Comparison of ENCODE assay signal across 1 cellular context in the genomic region with DNA sequence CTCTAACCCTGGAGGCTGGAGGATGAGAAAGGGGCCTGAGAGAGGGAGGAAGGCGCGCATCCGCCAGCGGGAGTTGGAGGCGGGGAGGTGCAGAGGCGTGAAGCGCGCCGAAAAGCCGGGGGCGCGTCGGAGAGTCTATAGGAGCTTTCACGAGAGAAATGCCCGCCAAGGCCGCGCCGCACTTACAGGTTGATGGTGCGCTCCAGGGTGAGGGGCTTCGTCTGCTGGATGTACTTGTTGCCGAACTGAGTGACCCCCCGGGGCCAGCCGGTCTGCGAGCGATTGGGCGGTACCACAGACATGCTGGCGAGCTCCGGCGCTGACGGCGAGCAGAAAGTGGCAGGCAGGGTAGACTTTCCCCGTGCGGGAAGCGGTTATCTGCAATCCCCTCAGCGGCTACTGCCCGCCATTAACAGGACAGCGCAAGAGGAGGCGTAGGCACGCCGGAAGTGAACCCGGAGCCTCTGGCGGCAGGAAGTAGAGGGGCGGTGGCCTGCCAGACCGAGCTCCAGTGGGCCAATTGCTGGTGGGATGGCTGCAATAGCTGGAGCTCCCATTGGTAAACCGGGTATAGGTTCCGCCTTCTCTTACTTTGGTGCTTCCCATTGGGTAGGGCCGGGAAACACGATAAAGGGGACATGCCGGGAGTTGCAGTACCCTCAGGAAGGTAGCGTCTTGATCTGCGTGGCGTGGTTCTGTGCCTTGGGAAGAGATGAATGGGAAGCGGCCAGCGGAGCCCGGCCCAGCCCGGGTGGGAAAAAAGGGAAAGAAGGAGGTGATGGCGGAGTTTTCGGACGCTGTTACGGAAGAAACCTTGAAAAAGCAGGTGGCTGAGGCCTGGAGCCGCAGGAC.
TF ChIP-seq lines count a peak whose summit lies in the region.

A gene (minus strand): TSS at position 432 of the 852 bp plus-strand sequence. CDS start 130 bp downstream, at position 302.
A gene (plus strand): TSS at position 654 of the 852 bp plus-strand sequence. CDS start 59 bp downstream, at position 713.

TF ChIP-seq in HepG2, 621 proteins besides CTCF, POLR2A, EP300 and RAD21 (continued from another document and continues in another):
- TF ChIP-seq, protein P1, sequence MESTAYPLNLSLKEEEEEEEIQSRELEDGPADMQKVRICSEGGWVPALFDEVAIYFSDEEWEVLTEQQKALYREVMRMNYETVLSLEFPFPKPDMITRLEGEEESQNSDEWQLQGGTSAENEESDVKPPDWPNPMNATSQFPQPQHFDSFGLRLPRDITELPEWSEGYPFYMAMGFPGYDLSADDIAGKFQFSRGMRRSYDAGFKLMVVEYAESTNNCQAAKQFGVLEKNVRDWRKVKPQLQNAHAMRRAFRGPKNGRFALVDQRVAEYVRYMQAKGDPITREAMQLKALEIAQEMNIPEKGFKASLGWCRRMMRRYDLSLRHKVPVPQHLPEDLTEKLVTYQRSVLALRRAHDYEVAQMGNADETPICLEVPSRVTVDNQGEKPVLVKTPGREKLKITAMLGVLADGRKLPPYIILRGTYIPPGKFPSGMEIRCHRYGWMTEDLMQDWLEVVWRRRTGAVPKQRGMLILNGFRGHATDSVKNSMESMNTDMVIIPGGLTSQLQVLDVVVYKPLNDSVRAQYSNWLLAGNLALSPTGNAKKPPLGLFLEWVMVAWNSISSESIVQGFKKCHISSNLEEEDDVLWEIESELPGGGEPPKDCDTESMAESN (CRISPR knock-in tag; conservative IDR thresholded peaks at IDR 0.05): no peak; the same call in 1 of the 2 replicates
- TF ChIP-seq KLF9 (CRISPR knock-in tag; IDR thresholded peaks at IDR 0.05; ENCODE audit: low read depth): no peak
- TF ChIP-seq KMT2A (CRISPR knock-in tag; IDR thresholded peaks at IDR 0.05): peak; percentile 98
- TF ChIP-seq, protein P2, sequence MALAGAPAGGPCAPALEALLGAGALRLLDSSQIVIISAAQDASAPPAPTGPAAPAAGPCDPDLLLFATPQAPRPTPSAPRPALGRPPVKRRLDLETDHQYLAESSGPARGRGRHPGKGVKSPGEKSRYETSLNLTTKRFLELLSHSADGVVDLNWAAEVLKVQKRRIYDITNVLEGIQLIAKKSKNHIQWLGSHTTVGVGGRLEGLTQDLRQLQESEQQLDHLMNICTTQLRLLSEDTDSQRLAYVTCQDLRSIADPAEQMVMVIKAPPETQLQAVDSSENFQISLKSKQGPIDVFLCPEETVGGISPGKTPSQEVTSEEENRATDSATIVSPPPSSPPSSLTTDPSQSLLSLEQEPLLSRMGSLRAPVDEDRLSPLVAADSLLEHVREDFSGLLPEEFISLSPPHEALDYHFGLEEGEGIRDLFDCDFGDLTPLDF (CRISPR knock-in tag; IDR thresholded peaks at IDR 0.05): peak; percentile 97
- TF ChIP-seq, protein P3, sequence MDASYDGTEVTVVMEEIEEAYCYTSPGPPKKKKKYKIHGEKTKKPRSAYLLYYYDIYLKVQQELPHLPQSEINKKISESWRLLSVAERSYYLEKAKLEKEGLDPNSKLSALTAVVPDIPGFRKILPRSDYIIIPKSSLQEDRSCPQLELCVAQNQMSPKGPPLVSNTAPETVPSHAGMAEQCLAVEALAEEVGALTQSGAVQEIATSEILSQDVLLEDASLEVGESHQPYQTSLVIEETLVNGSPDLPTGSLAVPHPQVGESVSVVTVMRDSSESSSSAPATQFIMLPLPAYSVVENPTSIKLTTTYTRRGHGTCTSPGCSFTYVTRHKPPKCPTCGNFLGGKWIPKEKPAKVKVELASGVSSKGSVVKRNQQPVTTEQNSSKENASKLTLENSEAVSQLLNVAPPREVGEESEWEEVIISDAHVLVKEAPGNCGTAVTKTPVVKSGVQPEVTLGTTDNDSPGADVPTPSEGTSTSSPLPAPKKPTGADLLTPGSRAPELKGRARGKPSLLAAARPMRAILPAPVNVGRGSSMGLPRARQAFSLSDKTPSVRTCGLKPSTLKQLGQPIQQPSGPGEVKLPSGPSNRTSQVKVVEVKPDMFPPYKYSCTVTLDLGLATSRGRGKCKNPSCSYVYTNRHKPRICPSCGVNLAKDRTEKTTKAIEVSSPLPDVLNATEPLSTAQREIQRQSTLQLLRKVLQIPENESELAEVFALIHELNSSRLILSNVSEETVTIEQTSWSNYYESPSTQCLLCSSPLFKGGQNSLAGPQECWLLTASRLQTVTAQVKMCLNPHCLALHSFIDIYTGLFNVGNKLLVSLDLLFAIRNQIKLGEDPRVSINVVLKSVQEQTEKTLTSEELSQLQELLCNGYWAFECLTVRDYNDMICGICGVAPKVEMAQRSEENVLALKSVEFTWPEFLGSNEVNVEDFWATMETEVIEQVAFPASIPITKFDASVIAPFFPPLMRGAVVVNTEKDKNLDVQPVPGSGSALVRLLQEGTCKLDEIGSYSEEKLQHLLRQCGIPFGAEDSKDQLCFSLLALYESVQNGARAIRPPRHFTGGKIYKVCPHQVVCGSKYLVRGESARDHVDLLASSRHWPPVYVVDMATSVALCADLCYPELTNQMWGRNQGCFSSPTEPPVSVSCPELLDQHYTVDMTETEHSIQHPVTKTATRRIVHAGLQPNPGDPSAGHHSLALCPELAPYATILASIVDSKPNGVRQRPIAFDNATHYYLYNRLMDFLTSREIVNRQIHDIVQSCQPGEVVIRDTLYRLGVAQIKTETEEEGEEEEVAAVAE (CRISPR knock-in tag; IDR thresholded peaks at IDR 0.05; ENCODE audit: borderline replicate concordance): peak; percentile 96
- peak; percentile 19 for TF ChIP-seq SRSF1 (optimal IDR thresholded peaks at IDR 0.05; ENCODE audit: low read depth, low read length)
- TF ChIP-seq ZNF224 (CRISPR knock-in tag; IDR thresholded peaks at IDR 0.05): peak; percentile 66; the same call in 1 of the 2 replicates
- TF ChIP-seq, protein P4, sequence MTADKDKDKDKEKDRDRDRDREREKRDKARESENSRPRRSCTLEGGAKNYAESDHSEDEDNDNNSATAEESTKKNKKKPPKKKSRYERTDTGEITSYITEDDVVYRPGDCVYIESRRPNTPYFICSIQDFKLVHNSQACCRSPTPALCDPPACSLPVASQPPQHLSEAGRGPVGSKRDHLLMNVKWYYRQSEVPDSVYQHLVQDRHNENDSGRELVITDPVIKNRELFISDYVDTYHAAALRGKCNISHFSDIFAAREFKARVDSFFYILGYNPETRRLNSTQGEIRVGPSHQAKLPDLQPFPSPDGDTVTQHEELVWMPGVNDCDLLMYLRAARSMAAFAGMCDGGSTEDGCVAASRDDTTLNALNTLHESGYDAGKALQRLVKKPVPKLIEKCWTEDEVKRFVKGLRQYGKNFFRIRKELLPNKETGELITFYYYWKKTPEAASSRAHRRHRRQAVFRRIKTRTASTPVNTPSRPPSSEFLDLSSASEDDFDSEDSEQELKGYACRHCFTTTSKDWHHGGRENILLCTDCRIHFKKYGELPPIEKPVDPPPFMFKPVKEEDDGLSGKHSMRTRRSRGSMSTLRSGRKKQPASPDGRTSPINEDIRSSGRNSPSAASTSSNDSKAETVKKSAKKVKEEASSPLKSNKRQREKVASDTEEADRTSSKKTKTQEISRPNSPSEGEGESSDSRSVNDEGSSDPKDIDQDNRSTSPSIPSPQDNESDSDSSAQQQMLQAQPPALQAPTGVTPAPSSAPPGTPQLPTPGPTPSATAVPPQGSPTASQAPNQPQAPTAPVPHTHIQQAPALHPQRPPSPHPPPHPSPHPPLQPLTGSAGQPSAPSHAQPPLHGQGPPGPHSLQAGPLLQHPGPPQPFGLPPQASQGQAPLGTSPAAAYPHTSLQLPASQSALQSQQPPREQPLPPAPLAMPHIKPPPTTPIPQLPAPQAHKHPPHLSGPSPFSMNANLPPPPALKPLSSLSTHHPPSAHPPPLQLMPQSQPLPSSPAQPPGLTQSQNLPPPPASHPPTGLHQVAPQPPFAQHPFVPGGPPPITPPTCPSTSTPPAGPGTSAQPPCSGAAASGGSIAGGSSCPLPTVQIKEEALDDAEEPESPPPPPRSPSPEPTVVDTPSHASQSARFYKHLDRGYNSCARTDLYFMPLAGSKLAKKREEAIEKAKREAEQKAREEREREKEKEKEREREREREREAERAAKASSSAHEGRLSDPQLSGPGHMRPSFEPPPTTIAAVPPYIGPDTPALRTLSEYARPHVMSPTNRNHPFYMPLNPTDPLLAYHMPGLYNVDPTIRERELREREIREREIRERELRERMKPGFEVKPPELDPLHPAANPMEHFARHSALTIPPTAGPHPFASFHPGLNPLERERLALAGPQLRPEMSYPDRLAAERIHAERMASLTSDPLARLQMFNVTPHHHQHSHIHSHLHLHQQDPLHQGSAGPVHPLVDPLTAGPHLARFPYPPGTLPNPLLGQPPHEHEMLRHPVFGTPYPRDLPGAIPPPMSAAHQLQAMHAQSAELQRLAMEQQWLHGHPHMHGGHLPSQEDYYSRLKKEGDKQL (CRISPR knock-in tag; IDR thresholded peaks at IDR 0.05; ENCODE audit: low read depth): no peak
- no peak for TF ChIP-seq NFIC (IDR thresholded peaks at IDR 0.05; ENCODE audit: low read length)
- TF ChIP-seq, protein P5, sequence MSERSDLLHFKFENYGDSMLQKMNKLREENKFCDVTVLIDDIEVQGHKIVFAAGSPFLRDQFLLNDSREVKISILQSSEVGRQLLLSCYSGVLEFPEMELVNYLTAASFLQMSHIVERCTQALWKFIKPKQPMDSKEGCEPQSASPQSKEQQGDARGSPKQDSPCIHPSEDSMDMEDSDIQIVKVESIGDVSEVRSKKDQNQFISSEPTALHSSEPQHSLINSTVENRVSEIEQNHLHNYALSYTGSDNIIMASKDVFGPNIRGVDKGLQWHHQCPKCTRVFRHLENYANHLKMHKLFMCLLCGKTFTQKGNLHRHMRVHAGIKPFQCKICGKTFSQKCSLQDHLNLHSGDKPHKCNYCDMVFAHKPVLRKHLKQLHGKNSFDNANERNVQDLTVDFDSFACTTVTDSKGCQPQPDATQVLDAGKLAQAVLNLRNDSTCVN (CRISPR knock-in tag; IDR thresholded peaks at IDR 0.05; ENCODE audit: borderline replicate concordance): no peak
- TF ChIP-seq ZNF292 (CRISPR knock-in tag; IDR thresholded peaks at IDR 0.05; ENCODE audit: borderline replicate concordance, low read depth): no peak
- TF ChIP-seq, protein P6, sequence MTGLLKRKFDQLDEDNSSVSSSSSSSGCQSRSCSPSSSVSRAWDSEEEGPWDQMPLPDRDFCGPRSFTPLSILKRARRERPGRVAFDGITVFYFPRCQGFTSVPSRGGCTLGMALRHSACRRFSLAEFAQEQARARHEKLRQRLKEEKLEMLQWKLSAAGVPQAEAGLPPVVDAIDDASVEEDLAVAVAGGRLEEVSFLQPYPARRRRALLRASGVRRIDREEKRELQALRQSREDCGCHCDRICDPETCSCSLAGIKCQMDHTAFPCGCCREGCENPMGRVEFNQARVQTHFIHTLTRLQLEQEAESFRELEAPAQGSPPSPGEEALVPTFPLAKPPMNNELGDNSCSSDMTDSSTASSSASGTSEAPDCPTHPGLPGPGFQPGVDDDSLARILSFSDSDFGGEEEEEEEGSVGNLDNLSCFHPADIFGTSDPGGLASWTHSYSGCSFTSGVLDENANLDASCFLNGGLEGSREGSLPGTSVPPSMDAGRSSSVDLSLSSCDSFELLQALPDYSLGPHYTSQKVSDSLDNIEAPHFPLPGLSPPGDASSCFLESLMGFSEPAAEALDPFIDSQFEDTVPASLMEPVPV (CRISPR knock-in tag; IDR thresholded peaks at IDR 0.05): no peak
- TF ChIP-seq RORA (CRISPR knock-in tag; IDR thresholded peaks at IDR 0.05): no peak
- TF ChIP-seq CHD4 (IDR thresholded peaks at IDR 0.05; ENCODE audit: borderline replicate concordance, low read length): no peak
- TF ChIP-seq TBP (CRISPR knock-in tag; IDR thresholded peaks at IDR 0.05): no peak
- TF ChIP-seq, protein P7, sequence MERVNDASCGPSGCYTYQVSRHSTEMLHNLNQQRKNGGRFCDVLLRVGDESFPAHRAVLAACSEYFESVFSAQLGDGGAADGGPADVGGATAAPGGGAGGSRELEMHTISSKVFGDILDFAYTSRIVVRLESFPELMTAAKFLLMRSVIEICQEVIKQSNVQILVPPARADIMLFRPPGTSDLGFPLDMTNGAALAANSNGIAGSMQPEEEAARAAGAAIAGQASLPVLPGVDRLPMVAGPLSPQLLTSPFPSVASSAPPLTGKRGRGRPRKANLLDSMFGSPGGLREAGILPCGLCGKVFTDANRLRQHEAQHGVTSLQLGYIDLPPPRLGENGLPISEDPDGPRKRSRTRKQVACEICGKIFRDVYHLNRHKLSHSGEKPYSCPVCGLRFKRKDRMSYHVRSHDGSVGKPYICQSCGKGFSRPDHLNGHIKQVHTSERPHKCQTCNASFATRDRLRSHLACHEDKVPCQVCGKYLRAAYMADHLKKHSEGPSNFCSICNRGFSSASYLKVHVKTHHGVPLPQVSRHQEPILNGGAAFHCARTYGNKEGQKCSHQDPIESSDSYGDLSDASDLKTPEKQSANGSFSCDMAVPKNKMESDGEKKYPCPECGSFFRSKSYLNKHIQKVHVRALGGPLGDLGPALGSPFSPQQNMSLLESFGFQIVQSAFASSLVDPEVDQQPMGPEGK (CRISPR knock-in tag; IDR thresholded peaks at IDR 0.05): no peak
- no peak for TF ChIP-seq MTA3 (CRISPR knock-in tag; IDR thresholded peaks at IDR 0.05)
- peak; percentile 27 for TF ChIP-seq ZEB1 (IDR thresholded peaks at IDR 0.05; ENCODE audit: insufficient replicate concordance, low read depth)
- no peak for TF ChIP-seq MIER3 (CRISPR knock-in tag; IDR thresholded peaks at IDR 0.05; ENCODE audit: borderline replicate concordance)
- TF ChIP-seq SOX13 (IDR thresholded peaks at IDR 0.05): no peak
- TF ChIP-seq SOX13 (CRISPR knock-in tag; conservative IDR thresholded peaks at IDR 0.05 in 1 of 2, IDR thresholded peaks at IDR 0.05 in 1 of 2): no peak; a peak in 1 of 4 replicates
- no peak for TF ChIP-seq MLLT10 (CRISPR knock-in tag; IDR thresholded peaks at IDR 0.05)
- TF ChIP-seq, protein P8, sequence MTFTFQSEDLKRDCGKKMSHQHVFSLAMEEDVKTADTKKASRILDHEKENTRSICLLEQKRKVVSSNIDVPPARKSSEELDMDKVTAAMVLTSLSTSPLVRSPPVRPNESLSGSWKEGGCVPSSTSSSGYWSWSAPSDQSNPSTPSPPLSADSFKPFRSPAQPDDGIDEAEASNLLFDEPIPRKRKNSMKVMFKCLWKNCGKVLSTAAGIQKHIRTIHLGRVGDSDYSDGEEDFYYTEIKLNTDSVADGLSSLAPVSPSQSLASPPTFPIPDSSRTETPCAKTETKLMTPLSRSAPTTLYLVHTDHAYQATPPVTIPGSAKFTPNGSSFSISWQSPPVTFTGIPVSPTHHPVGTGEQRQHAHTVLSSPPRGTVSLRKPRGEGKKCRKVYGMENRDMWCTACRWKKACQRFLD (CRISPR knock-in tag; IDR thresholded peaks at IDR 0.05; ENCODE audit: borderline replicate concordance): peak; percentile 76; the same call in 1 of the 2 replicates
- TF ChIP-seq, protein P9, sequence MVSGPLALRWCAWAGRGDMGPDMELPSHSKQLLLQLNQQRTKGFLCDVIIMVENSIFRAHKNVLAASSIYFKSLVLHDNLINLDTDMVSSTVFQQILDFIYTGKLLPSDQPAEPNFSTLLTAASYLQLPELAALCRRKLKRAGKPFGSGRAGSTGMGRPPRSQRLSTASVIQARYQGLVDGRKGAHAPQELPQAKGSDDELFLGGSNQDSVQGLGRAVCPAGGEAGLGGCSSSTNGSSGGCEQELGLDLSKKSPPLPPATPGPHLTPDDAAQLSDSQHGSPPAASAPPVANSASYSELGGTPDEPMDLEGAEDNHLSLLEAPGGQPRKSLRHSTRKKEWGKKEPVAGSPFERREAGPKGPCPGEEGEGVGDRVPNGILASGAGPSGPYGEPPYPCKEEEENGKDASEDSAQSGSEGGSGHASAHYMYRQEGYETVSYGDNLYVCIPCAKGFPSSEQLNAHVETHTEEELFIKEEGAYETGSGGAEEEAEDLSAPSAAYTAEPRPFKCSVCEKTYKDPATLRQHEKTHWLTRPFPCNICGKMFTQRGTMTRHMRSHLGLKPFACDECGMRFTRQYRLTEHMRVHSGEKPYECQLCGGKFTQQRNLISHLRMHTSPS (CRISPR knock-in tag; IDR thresholded peaks at IDR 0.05; ENCODE audit: low read depth): 0 out of 2 replicates have a peak, but pooled peaks have one; percentile 11
